Comparison of ENCODE assay signal across 2 cellular contexts in the genomic region with DNA sequence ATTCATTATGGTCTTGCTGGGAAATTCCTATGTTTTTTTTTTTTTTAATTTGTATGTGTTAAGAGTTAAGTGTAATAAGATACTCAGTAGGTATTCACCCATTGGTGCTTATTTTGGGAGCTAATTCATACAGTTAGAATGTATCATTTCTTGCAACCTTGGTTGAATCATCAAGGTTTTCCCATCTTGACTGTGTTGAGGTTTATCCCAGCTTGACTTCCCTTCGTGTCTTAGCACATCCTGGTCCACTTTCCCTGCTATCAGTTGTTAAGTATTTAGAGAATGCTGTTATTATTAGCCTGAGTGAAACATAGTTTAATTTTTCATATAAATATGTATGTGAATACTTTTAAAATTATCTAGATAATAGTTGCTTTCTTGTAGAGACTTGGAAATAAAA.
A peak's percentile ranks its signal among the peaks of the same experiment; 100 is the strongest.
TF ChIP-seq lines count a peak whose summit lies in the region.

No MANE protein-coding gene starts in this region.

TF ChIP-seq in IMR-90, 13 proteins besides CTCF, POLR2A, EP300 and RAD21:
- TF ChIP-seq, protein P1, sequence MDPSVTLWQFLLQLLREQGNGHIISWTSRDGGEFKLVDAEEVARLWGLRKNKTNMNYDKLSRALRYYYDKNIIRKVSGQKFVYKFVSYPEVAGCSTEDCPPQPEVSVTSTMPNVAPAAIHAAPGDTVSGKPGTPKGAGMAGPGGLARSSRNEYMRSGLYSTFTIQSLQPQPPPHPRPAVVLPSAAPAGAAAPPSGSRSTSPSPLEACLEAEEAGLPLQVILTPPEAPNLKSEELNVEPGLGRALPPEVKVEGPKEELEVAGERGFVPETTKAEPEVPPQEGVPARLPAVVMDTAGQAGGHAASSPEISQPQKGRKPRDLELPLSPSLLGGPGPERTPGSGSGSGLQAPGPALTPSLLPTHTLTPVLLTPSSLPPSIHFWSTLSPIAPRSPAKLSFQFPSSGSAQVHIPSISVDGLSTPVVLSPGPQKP (IDR thresholded peaks at IDR 0.05; ENCODE audit: borderline replicate concordance, low read depth, low read length), result no peak
- no peak for TF ChIP-seq NFE2L2 (IDR thresholded peaks at IDR 0.05; ENCODE audit: low read depth, low read length)
- TF ChIP-seq CEBPB (IDR thresholded peaks at IDR 0.05; ENCODE audit: low read depth, low read length), result peak; percentile 46; the same call in 1 of the 2 replicates

TF ChIP-seq in GM12878, 131 proteins besides CTCF, POLR2A, EP300 and RAD21:
- TF ChIP-seq ZZZ3 (IDR thresholded peaks at IDR 0.05; ENCODE audit: control insufficient read depth, insufficient read length, low read depth) (no peak), JUNB (IDR thresholded peaks at IDR 0.05) (0 out of 2 replicates have a peak, but pooled peaks have one; percentile 7), TBL1XR1 (IDR thresholded peaks at IDR 0.05; ENCODE audit: low read depth, low read length) (no peak)
